ENCODE assay signal across 27 cellular contexts in genomic region chr14:95623195-95623594, GRCh38.
"Had no signal": no experiment of that assay in that cellular context is flagged by ENCODE, and none has a peak within 500 bp of the region (broad histone marks: within the 10 kb centered on the region; RNA-seq: fewer than 3 reads in every experiment).

No MANE protein-coding gene starts in this region.

- H3K4me3 ChIP-seq: esophagus squamous epithelium, heart left ventricle, left lung, lung, mucosa of descending colon, suprapubic skin, tibial artery had no signal

- H3K36me3 ChIP-seq: esophagus squamous epithelium, heart left ventricle, left lung, suprapubic skin, tibial artery had no signal

- ATAC-seq: activated CD8-positive, alpha-beta memory T cell treated with anti-CD3 and anti-CD28 coated beads, Interleukin-2, amount 10 ng/mL, durations not matched to agents 7 days and 5 days; activated CD8-positive, alpha-beta T cell treated with anti-CD3 and anti-CD28 coated beads, Interleukin-2, amount 10 ng/mL, durations not matched to agents 7 days and 5 days; activated naive CD8-positive, alpha-beta T cell treated with anti-CD3 and anti-CD28 coated beads, Interleukin-2, amount 50 U/mL, for 24 hours; heart left ventricle; left lung; mucosa of descending colon; natural killer cell treated with Interleukin-12 subunit alpha and Interleukin-12 subunit beta and Interleukin-15 and Interleukin-18, amount 100 ng/mL, for 72 hours; right cardiac atrium; stimulated activated naive B cell treated with anti-CD40 and anti-IgM and Interleukin-4, amounts not matched to agents 10 μg/mL and 1 μg/mL and 100 μg/mL, for 72 hours had no signal

- DNase-seq: activated B cell treated with CpG ODN at 0.5 μM for 24 hours; activated CD8-positive, alpha-beta memory T cell treated with anti-CD3 and anti-CD28 coated beads, Interleukin-2, amount 10 ng/mL, durations not matched to agents 7 days and 5 days; activated CD8-positive, alpha-beta T cell treated with anti-CD3 and anti-CD28 coated beads, Interleukin-2, amount 10 ng/mL, durations not matched to agents 7 days and 5 days; activated naive CD8-positive, alpha-beta T cell treated with anti-CD3 and anti-CD28 coated beads, Interleukin-2, amount 50 U/mL, for 24 hours; activated T-cell treated with anti-CD3 and anti-CD28 coated beads, Interleukin-2, amount 50 U/mL, for 48 hours; anterior cingulate cortex; dermis blood vessel endothelial cell; effector CD4-positive, alpha-beta T cell; esophagus squamous epithelium; heart left ventricle; hypothalamus; left lung; mucosa of descending colon; posterior cingulate gyrus; right cardiac atrium; stimulated activated CD4-positive, alpha-beta T cell treated with anti-CD3 and anti-CD28 coated beads, Interleukin-15, amount 100 ng/mL, for 24 hours; stimulated activated CD4-positive, alpha-beta T cell treated with anti-CD3 and anti-CD28 coated beads, Interleukin-2, amount 100 ng/mL, for 24 hours; stimulated activated naive B cell treated with anti-CD40 and anti-IgM and Interleukin-4, amounts not matched to agents 10 μg/mL and 1 μg/mL and 100 μg/mL, for 72 hours; tibial artery had no signal

- H3K4me1 Mint-ChIP-seq: activated CD8-positive, alpha-beta memory T cell treated with anti-CD3 and anti-CD28 coated beads, Interleukin-2, amount 10 ng/mL, durations not matched to agents 7 days and 5 days; activated naive CD4-positive, alpha-beta T cell treated with anti-CD3 and anti-CD28 coated beads, Interleukin-2, amount 50 U/mL, for 24 hours; activated naive CD8-positive, alpha-beta T cell treated with anti-CD3 and anti-CD28 coated beads, Interleukin-2, amount 50 U/mL, for 24 hours; central memory CD8-positive, alpha-beta T cell had no signal

- H3K9me3 ChIP-seq: esophagus squamous epithelium, left lung, mucosa of descending colon, tibial artery had no signal

- H3K4me3 Mint-ChIP-seq: activated B cell treated with CpG ODN at 0.5 μM for 24 hours; activated CD8-positive, alpha-beta memory T cell treated with anti-CD3 and anti-CD28 coated beads, Interleukin-2, amount 10 ng/mL, durations not matched to agents 7 days and 5 days; activated CD8-positive, alpha-beta T cell treated with anti-CD3 and anti-CD28 coated beads, Interleukin-2, amount 10 ng/mL, durations not matched to agents 7 days and 5 days; activated naive CD4-positive, alpha-beta T cell treated with anti-CD3 and anti-CD28 coated beads, Interleukin-2, amount 50 U/mL, for 24 hours; activated naive CD8-positive, alpha-beta T cell treated with anti-CD3 and anti-CD28 coated beads, Interleukin-2, amount 50 U/mL, for 24 hours; central memory CD8-positive, alpha-beta T cell; natural killer cell treated with Interleukin-12 subunit alpha and Interleukin-12 subunit beta and Interleukin-15 and Interleukin-18, amount 100 ng/mL, for 72 hours; stimulated activated naive B cell treated with anti-CD40 and anti-IgM and Interleukin-4, amounts not matched to agents 10 μg/mL and 1 μg/mL and 100 μg/mL, for 72 hours; T-helper 2 cell treated with Interferon-gamma antibody and Interleukin-4, amounts not matched to agents 5 μg/mL and 100 μg/mL, for 36 hours had no signal

- H3K27ac Mint-ChIP-seq: activated B cell treated with CpG ODN at 0.5 μM for 24 hours; activated CD8-positive, alpha-beta memory T cell treated with anti-CD3 and anti-CD28 coated beads, Interleukin-2, amount 10 ng/mL, durations not matched to agents 7 days and 5 days; activated CD8-positive, alpha-beta T cell treated with anti-CD3 and anti-CD28 coated beads, Interleukin-2, amount 10 ng/mL, durations not matched to agents 7 days and 5 days; activated naive CD4-positive, alpha-beta T cell treated with anti-CD3 and anti-CD28 coated beads, Interleukin-2, amount 50 U/mL, for 24 hours; activated naive CD8-positive, alpha-beta T cell treated with anti-CD3 and anti-CD28 coated beads, Interleukin-2, amount 50 U/mL, for 24 hours; activated T-helper 2 cell treated with anti-CD3 and anti-CD28 coated beads, Interferon-gamma antibody, Interleukin-2, Interleukin-4, amounts not matched to agents 10 μg/mL and 5 μg/mL and 100 μg/mL, durations not matched to agents 14 hours and 24 hours and 36 hours; natural killer cell treated with Interleukin-12 subunit alpha and Interleukin-12 subunit beta and Interleukin-15 and Interleukin-18, amount 100 ng/mL, for 72 hours; stimulated activated naive B cell treated with anti-CD40 and anti-IgM and Interleukin-4, amounts not matched to agents 10 μg/mL and 1 μg/mL and 100 μg/mL, for 72 hours; T-helper 2 cell treated with Interferon-gamma antibody and Interleukin-4, amounts not matched to agents 5 μg/mL and 100 μg/mL, for 36 hours had no signal

- H3K27ac ChIP-seq: epithelial cell of prostate, esophagus squamous epithelium, heart left ventricle, left lung, suprapubic skin, tibial artery had no signal

- H3K9me3 Mint-ChIP-seq: activated naive CD4-positive, alpha-beta T cell treated with anti-CD3 and anti-CD28 coated beads, Interleukin-2, amount 50 U/mL, for 24 hours; activated naive CD8-positive, alpha-beta T cell treated with anti-CD3 and anti-CD28 coated beads, Interleukin-2, amount 50 U/mL, for 24 hours; activated T-helper 2 cell treated with anti-CD3 and anti-CD28 coated beads, Interferon-gamma antibody, Interleukin-2, Interleukin-4, amounts not matched to agents 10 μg/mL and 5 μg/mL and 100 μg/mL, durations not matched to agents 14 hours and 24 hours and 36 hours; natural killer cell treated with Interleukin-12 subunit alpha and Interleukin-12 subunit beta and Interleukin-15 and Interleukin-18, amount 100 ng/mL, for 72 hours; T-helper 2 cell treated with Interferon-gamma antibody and Interleukin-4, amounts not matched to agents 5 μg/mL and 100 μg/mL, for 36 hours had no signal

- H3K4me1 ChIP-seq: esophagus squamous epithelium, heart left ventricle, left lung, suprapubic skin, tibial artery had no signal

- H3K27me3 Mint-ChIP-seq: activated naive CD8-positive, alpha-beta T cell treated with anti-CD3 and anti-CD28 coated beads, Interleukin-2, amount 50 U/mL, for 24 hours; stimulated activated naive B cell treated with anti-CD40 and anti-IgM and Interleukin-4, amounts not matched to agents 10 μg/mL and 1 μg/mL and 100 μg/mL, for 72 hours had no signal

- H3K36me3 Mint-ChIP-seq: activated CD8-positive, alpha-beta memory T cell treated with anti-CD3 and anti-CD28 coated beads, Interleukin-2, amount 10 ng/mL, durations not matched to agents 7 days and 5 days; activated naive CD4-positive, alpha-beta T cell treated with anti-CD3 and anti-CD28 coated beads, Interleukin-2, amount 50 U/mL, for 24 hours; natural killer cell treated with Interleukin-12 subunit alpha and Interleukin-12 subunit beta and Interleukin-15 and Interleukin-18, amount 100 ng/mL, for 72 hours had no signal
